ENCODE assay signal across 24 cellular contexts in the genomic region with DNA sequence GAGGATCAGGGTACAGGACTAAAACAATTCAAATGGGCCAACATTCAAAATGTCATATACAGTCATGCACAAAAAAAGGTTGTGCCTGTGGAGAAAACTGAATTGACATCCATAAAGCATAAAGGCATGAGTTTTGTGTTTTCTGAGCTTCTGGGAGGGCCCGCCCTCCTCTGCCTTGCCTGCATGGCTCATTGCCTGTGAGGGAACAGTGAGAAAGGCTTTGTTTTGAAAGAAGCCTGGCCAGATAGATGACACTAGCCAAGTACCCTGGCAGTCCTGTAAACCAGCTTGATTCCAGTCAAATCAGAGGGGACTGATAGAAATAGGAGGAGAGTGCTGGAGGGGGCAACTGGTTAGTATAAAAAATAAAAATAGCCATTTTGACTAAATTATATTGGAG.
"Had no signal": no experiment of that assay in that cellular context is flagged by ENCODE, and none has a peak within 500 bp of the region (broad histone marks: within the 10 kb centered on the region; RNA-seq: fewer than 3 reads in every experiment).

No MANE protein-coding gene starts in this region.

- H3K27me3 ChIP-seq: body of pancreas, ovary, transverse colon had no signal

- H3K4me1 ChIP-seq: body of pancreas, psoas muscle, transverse colon had no signal

- H3K36me3 ChIP-seq: ovary, transverse colon had no signal

- H3K4me3 ChIP-seq: body of pancreas, lung, ovary, psoas muscle, transverse colon had no signal

- ATAC-seq: activated CD4-positive, CD25-positive, alpha-beta regulatory T cell treated with anti-CD3 and anti-CD28 coated beads, Interleukin-2, amount 50 U/mL, for 24 hours; activated CD8-positive, alpha-beta T cell treated with anti-CD3 and anti-CD28 coated beads, Interleukin-2, amount 10 ng/mL, durations not matched to agents 7 days and 5 days; activated naive CD8-positive, alpha-beta T cell treated with anti-CD3 and anti-CD28 coated beads, Interleukin-2, amount 50 U/mL, for 24 hours; body of pancreas; left colon; natural killer cell; psoas muscle; right cardiac atrium; stimulated activated naive CD8-positive, alpha-beta T cell treated with anti-CD3 and anti-CD28 coated beads, Interleukin-15, Interleukin-2, amounts not matched to agents 100 U/mL and 50 U/mL, for 24 hours; T-cell had no signal

- H3K27ac ChIP-seq: body of pancreas, ovary, psoas muscle, transverse colon, VCaP had no signal

- H3K9me3 ChIP-seq: body of pancreas, ovary, psoas muscle, transverse colon had no signal

- DNase-seq: activated CD4-positive, alpha-beta T cell treated with anti-CD3 and anti-CD28 coated beads, Interleukin-2, amount 10 ng/mL, durations not matched to agents 7 days and 5 days; activated CD8-positive, alpha-beta T cell treated with anti-CD3 and anti-CD28 coated beads, Interleukin-2, amount 10 ng/mL, durations not matched to agents 7 days and 5 days; activated gamma-delta T cell; activated naive CD4-positive, alpha-beta T cell treated with anti-CD3 and anti-CD28 coated beads, Interleukin-2, amount 50 U/mL, for 16 hours; activated naive CD8-positive, alpha-beta T cell treated with anti-CD3 and anti-CD28 coated beads, Interleukin-2, amount 50 U/mL, for 24 hours; body of pancreas; central memory CD4-positive, alpha-beta T cell; dermis blood vessel endothelial cell; effector memory CD4-positive, alpha-beta T cell; foreskin melanocyte; glutamatergic neuron; islet precursor cell; left colon; natural killer cell; ovary; psoas muscle; right cardiac atrium; stimulated activated CD4-positive, alpha-beta T cell treated with anti-CD3 and anti-CD28 coated beads, Interleukin-4, amount 100 ng/mL, for 24 hours; stimulated activated naive CD8-positive, alpha-beta T cell treated with anti-CD3 and anti-CD28 coated beads, Interleukin-15, Interleukin-2, amounts not matched to agents 100 U/mL and 50 U/mL, for 24 hours; T-cell; transverse colon had no signal
